ENCODE assay signal across 8 cellular contexts in the genomic region with DNA sequence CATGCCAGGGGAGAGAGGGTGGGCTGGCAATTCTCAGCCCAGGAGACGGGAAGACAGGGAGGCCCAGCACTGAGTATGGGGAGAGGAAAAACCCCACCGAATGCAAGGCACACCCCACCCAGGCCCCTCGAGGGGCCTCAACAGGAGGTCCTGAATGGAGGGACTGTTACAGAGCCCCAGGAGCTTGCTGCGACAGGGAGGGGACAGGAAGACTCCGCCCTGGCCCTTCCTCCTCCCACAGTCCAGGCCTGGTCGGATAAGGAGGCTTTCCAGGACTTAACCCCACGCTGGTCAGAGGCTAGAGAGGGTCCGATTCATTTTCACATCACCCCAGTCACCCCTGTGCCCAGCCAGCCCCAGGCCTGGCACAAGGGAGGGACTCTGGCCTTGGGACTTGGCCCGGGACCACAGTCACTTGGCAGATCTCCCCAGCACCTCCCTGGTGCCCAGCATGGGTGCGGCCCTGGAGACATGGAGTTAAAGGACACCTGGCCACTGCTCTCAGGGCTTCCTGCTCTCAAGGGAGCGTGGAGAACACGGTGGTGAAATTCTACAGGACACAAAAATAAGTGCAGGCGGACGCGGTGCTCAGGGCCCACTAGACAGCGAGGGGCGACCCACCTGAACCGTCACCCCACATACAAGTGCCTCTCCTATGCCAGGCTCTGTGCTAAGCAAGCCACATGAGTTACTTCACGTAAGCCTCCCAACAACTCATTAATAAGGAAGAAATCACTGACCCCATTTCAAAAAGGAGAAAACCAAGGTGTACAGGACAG. TPM values are rescaled to one million over a fixed set of nuclear protein-coding genes. Genes with fewer than 3 reads are reported as not detected.
DNase-seq lines count a peak whose midpoint lies in the region; TF ChIP-seq lines count a peak whose summit lies in the region.

No MANE protein-coding gene starts in this region.

- H3K4me1 ChIP-seq in mesodermal cell (ENCODE audit: control insufficient read depth, insufficient read depth, low read length, poor library complexity, severe bottlenecking): peaks cover 25% of the 10 kb centered on the region
- peaks cover 4 to 7% of the 10 kb centered on the region in 2 donors for H3K4me1 ChIP-seq in uterus

- TF ChIP-seq POLR2A in uterus (IDR thresholded peaks at IDR 0.05): no peak

- H3K36me3 ChIP-seq in mesodermal cell (ENCODE audit: control insufficient read depth, insufficient read depth, low read length) (peaks cover 33% of the 10 kb centered on the region), uterus (no peaks in the 10 kb centered on the region)

- H3K27me3 ChIP-seq in uterus: no peaks in the 10 kb centered on the region

- 22 to 29% methylated on average over 3 to 15 of the region's 19 CpGs for WGBS in mesodermal cell (ENCODE audit: insufficient coverage in 2 of 2), 2 experiments

- peak overlapping the region; percentile 84 for H3K4me3 ChIP-seq in mesodermal cell (ENCODE audit: extremely low read depth, insufficient read depth, low read length, poor library complexity, severe bottlenecking)
- peak overlapping the region; percentile 52 to 89 for H3K4me3 ChIP-seq in uterus

- TF ChIP-seq CTCF in uterus (IDR thresholded peaks at IDR 0.05): no peak

- DNase-seq in COLO668 (lab: John Stamatoyannopoulos, UW; ENCODE audit: unreplicated experiment) (peak; percentile 49), OCI-M1 (lab: John Stamatoyannopoulos, UW) (peak; percentile 59), dermis blood vessel endothelial cell (peak; percentile 53), uterus (peak; percentile 56 to 57), iPS-NIHi11 (ENCODE audit: low spot score) (no peak), NCI-H1694 (lab: John Stamatoyannopoulos, UW) (no peak)
- no peak for DNase-seq in activated effector memory CD4-positive, alpha-beta T cell treated with Interleukin-2 at 50 U/mL for 16 hours

- intact Hi-C loops in uterus (cut with DNase I; ENCODE audit: low total_unique reads): no loop called here

- H3K9me3 ChIP-seq in mesodermal cell (ENCODE audit: control insufficient read depth, low read length) (no peaks in the 10 kb centered on the region), uterus (no peaks in the 10 kb centered on the region)

- peak overlapping the region; percentile 24 for H3K27ac ChIP-seq in mesodermal cell (ENCODE audit: low read depth, low read length, severe bottlenecking)
- peak overlapping the region; percentile 85 to 88 for H3K27ac ChIP-seq in uterus

RNA-seq across cellular contexts. Expression of a gene that starts 44.8 kb away (rescaled TPM):
- total RNA-seq in dermis blood vessel endothelial cell (24.7 and 34.0 TPM in 2 replicates), uterus (100 to 1,000 TPM in 2 of 4 donors, 10 to 100 TPM in 2; 46.6 to 147 (median 99.5) TPM)
- 42.9 TPM for polyA plus RNA-seq in mesodermal cell (2013, experiment 1 of 2)
- 38.1 TPM for polyA plus RNA-seq in mesodermal cell (2013, experiment 2 of 2)

Comparison
In these comparisons a context has a peak if more than half of its experiments do, and no peak if none do; other contexts are left out.
1. DNase-seq: peak in COLO668 (single experiment), OCI-M1 (single experiment), dermis blood vessel endothelial cell (single experiment) and uterus (2 of 2); none in activated effector memory CD4-positive, alpha-beta T cell treated with Interleukin-2 at 50 U/mL for 16 hours (single experiment), iPS-NIHi11 (single experiment) and NCI-H1694 (single experiment).